ENCODE assay signal across 9 cellular contexts in genomic region chr3:46935989-46936620, GRCh38. TPM values are rescaled to one million over a fixed set of nuclear protein-coding genes. Genes with fewer than 3 reads are reported as not detected.
DNase-seq lines count a peak whose midpoint lies in the region; ATAC-seq and TF ChIP-seq lines count a peak whose summit lies in the region.
"Had no signal": no experiment of that assay in that cellular context is flagged by ENCODE, and none has a peak within 500 bp of the region (broad histone marks: within the 10 kb centered on the region; RNA-seq: fewer than 3 reads in every experiment).

No MANE protein-coding gene starts in this region.

- H2BK15ac ChIP-seq in IMR-90 (ENCODE audit: low read depth, low read length), result 0 out of 3 replicates have a peak overlapping the region, but pooled peaks have one; percentile 35

- TF ChIP-seq POLR2A in IMR-90 (IDR thresholded peaks at IDR 0.05; ENCODE audit: low read depth, low read length), result no peak

- peak overlapping the region; percentile 74; the same call in 1 of the 2 replicates for H2AK5ac ChIP-seq in IMR-90 (ENCODE audit: low read depth, low read length)

- 0 out of 2 replicates have a peak overlapping the region, but pooled peaks have one; percentile 6 for H3K56ac ChIP-seq in IMR-90 (ENCODE audit: extremely low read depth, insufficient read depth, low read length)

- peak overlapping the region; percentile 35; the same call in 1 of the 2 replicates for H3K18ac ChIP-seq in IMR-90 (ENCODE audit: low read depth, low read length)

- TF ChIP-seq RAD21 in IMR-90 (IDR thresholded peaks at IDR 0.05; ENCODE audit: low read length), result no peak

- peak overlapping the region; percentile 73 for H2BK20ac ChIP-seq in IMR-90 (ENCODE audit: low read depth, low read length)

- no peaks in the 10 kb centered on the region for H3K9me3 Mint-ChIP-seq in immature natural killer cell
- H3K9me3 Mint-ChIP-seq in stimulated activated memory B cell treated with anti-CD40 and anti-IgM and Interleukin-4, amounts not matched to agents 10 μg/mL and 1 μg/mL and 100 μg/mL, for 72 hours, result no peaks in the 10 kb centered on the region

- H3K23ac ChIP-seq in IMR-90 (ENCODE audit: low read depth, low read length), result peak overlapping the region; percentile 83

- TF ChIP-seq CTCF in IMR-90 (conservative IDR thresholded peaks at IDR 0.05; ENCODE audit: low read depth, low read length), result no peak

- peaks cover 46% of the 10 kb centered on the region for H3K9me1 ChIP-seq in IMR-90 (ENCODE audit: insufficient read depth, low read length)

- peaks cover 44% of the 10 kb centered on the region for H3K4me1 ChIP-seq in IMR-90 (ENCODE audit: control insufficient read depth, insufficient read depth, low read length)

- peak overlapping the region; percentile 13; the same call in 1 of the 2 replicates for H4K5ac ChIP-seq in IMR-90 (ENCODE audit: low read depth, low read length)

- intact Hi-C loops in IMR-90 (cut with micrococcal nuclease), result loop anchor here (2.0 to 10.0 kb wide), 2 partner anchors 41 to 229 kb away; partner anchors contain the start of genes CCDC12 and SETD2

- H3K27me3 ChIP-seq in IMR-90 (ENCODE audit: control insufficient read depth, insufficient read depth, low read length), result no peaks in the 10 kb centered on the region

- H3K36me3 ChIP-seq in IMR-90 (ENCODE audit: control insufficient read depth, insufficient read depth, low read length), result peaks cover 30% of the 10 kb centered on the region

- dilution Hi-C loops in IMR-90 (cut with HindIII; ENCODE audit: low sequenced_read_pairs, unreplicated experiment), result no loop called here

- BruUV-seq in IMR-90 (replicated peaks; lab: Mats Ljungman, UMichigan), result no TSS peak

- no peak overlapping the region; the same call in 1 of the 2 replicates for H3K9ac ChIP-seq in IMR-90 (ENCODE audit: low read depth, low read length)

- peak overlapping the region; percentile 73; the same call in 1 of the 2 replicates for H4K91ac ChIP-seq in IMR-90 (ENCODE audit: insufficient read depth, low read depth, low read length)

- H4K8ac ChIP-seq in IMR-90 (ENCODE audit: low read depth in 2 of 2, low read length in 2 of 2), result peak overlapping the region; percentile 10 to 79; a peak in 2 of 4 replicates

- H2BK120ac ChIP-seq in IMR-90 (ENCODE audit: low read depth, low read length), result peak overlapping the region; percentile 69

- POLR2A ChIA-PET in IMR-90 (lab: Charles Lee; ENCODE audit: unreplicated experiment), result no interaction called here

- 90% methylated on average over 4 of the region's 8 CpGs; no CpG with 5 or more reads in 1 of the 2 experiments for WGBS in IMR-90 (ENCODE audit: extremely low coverage in 2 of 2, insufficient read length in 1 of 2), 2 experiments

- H3K36me3 Mint-ChIP-seq in T-helper 17 cell (ENCODE audit: low read depth) (peaks cover 10% of the 10 kb centered on the region), immature natural killer cell (peaks cover 21 to 36% (median 29%) of the 10 kb centered on the region in 3 donors)
- H3K36me3 Mint-ChIP-seq in stimulated activated memory B cell treated with anti-CD40 and anti-IgM and Interleukin-4, amounts not matched to agents 10 μg/mL and 1 μg/mL and 100 μg/mL, for 72 hours, result peaks cover 49% of the 10 kb centered on the region

- H3K4me3 ChIP-seq in IMR-90 (ENCODE audit: insufficient read depth, low read depth, low read length), result no peak overlapping the region

- H3K14ac ChIP-seq in IMR-90 (replicated peaks; ENCODE audit: low read depth, low read length), result peak overlapping the region; percentile 58

- CTCF ChIA-PET in IMR-90 (lab: Yijun Ruan, JAX), result interaction anchor here (0.6 to 1.9 kb wide), 9 partner anchors 8 to 454 kb away, joined by 3 to 5 read pairs (median 3); no protein-coding TSS in a partner anchor

- ATAC-seq in IMR-90 (ENCODE audit: low read depth) (no peak), T-helper 17 cell (no peak), HG03159 (IDR thresholded peaks at IDR 0.05; ENCODE audit: unreplicated experiment) (no peak)
- ATAC-seq in stimulated activated memory B cell treated with anti-CD40 and anti-IgM and Interleukin-4, amounts not matched to agents 10 μg/mL and 1 μg/mL and 100 μg/mL, for 72 hours, result no peak

- H4K20me1 ChIP-seq in IMR-90 (ENCODE audit: insufficient read depth, low read length), result peaks cover 42% of the 10 kb centered on the region

- H2AK9ac ChIP-seq in IMR-90 (replicated peaks; ENCODE audit: low read depth, low read length, poor library complexity), result peak overlapping the region; percentile 29

- H3K27me3 Mint-ChIP-seq in T-helper 17 cell (no peaks in the 10 kb centered on the region), immature natural killer cell (ENCODE audit: low read depth in 3 of 3) (peaks cover 0 to 13% (median 2%) of the 10 kb centered on the region in 3 donors)
- no peaks in the 10 kb centered on the region for H3K27me3 Mint-ChIP-seq in stimulated activated memory B cell treated with anti-CD40 and anti-IgM and Interleukin-4, amounts not matched to agents 10 μg/mL and 1 μg/mL and 100 μg/mL, for 72 hours

- H3K9me3 ChIP-seq in IMR-90 (ENCODE audit: control insufficient read depth, insufficient read depth, low read length) (no peaks in the 10 kb centered on the region), T-helper 17 cell (ENCODE audit: control insufficient read depth, low read length, poor library complexity, severe bottlenecking) (no peaks in the 10 kb centered on the region)

- in situ Hi-C loops in IMR-90 (cut with MboI; ENCODE audit: low sequenced_read_pairs), result no loop called here

- DNase-seq in IMR-90, result no peak
- no peak for DNase-seq in T-helper 17 cell
- no peak for DNase-seq in immature natural killer cell
- no peak for DNase-seq in NCI-H345 treated with DMSO at 0.1 percent for 48 hours (lab: John Stamatoyannopoulos, UW; ENCODE audit: unreplicated experiment)
- no peak for DNase-seq in NCI-H2227 treated with DMSO at 0.1 percent for 48 hours (lab: John Stamatoyannopoulos, UW)
- no peak for DNase-seq in NCI-H510A treated with DMSO at 0.1 percent for 48 hours (lab: John Stamatoyannopoulos, UW)

- H2BK5ac ChIP-seq in IMR-90 (ENCODE audit: low read depth, low read length, poor library complexity, severe bottlenecking), result peak overlapping the region; percentile 83

- H3K4me1 Mint-ChIP-seq in T-helper 17 cell, result peaks cover 55% of the 10 kb centered on the region
- H3K4me1 Mint-ChIP-seq in immature natural killer cell, result peaks cover 75 to 87% of the 10 kb centered on the region in 2 donors
- peaks cover 92% of the 10 kb centered on the region for H3K4me1 Mint-ChIP-seq in stimulated activated memory B cell treated with anti-CD40 and anti-IgM and Interleukin-4, amounts not matched to agents 10 μg/mL and 1 μg/mL and 100 μg/mL, for 72 hours

- no peak overlapping the region for H3K4me2 ChIP-seq in IMR-90 (ENCODE audit: low read depth, low read length)

- H2AFZ ChIP-seq in IMR-90 (replicated peaks; ENCODE audit: low read length, poor library complexity), result no peak overlapping the region

- H3K4ac ChIP-seq in IMR-90 (ENCODE audit: low read depth, low read length), result peak overlapping the region; percentile 71

- H3K4me3 Mint-ChIP-seq in T-helper 17 cell, result peak overlapping the region; percentile 50
- no peak overlapping the region for H3K4me3 Mint-ChIP-seq in immature natural killer cell
- H3K4me3 Mint-ChIP-seq in stimulated activated memory B cell treated with anti-CD40 and anti-IgM and Interleukin-4, amounts not matched to agents 10 μg/mL and 1 μg/mL and 100 μg/mL, for 72 hours, result no peak overlapping the region

- no peak overlapping the region for H3K27ac Mint-ChIP-seq in T-helper 17 cell
- peak overlapping the region; percentile 50 to 79 (median 66) for H3K27ac Mint-ChIP-seq in immature natural killer cell
- H3K27ac Mint-ChIP-seq in stimulated activated memory B cell treated with anti-CD40 and anti-IgM and Interleukin-4, amounts not matched to agents 10 μg/mL and 1 μg/mL and 100 μg/mL, for 72 hours, result peak overlapping the region; percentile 86

- peak overlapping the region; percentile 77 for H3K27ac ChIP-seq in IMR-90 (ENCODE audit: insufficient read depth, low read length)
- H3K27ac ChIP-seq: WERI-Rb-1 had no signal

- peaks cover 37 to 90% of the 10 kb centered on the region in 2 experiments for H3K79me1 ChIP-seq in IMR-90 (ENCODE audit: low read depth in 1 of 2, low read length in 2 of 2)

TF ChIP-seq in IMR-90, 13 proteins besides CTCF, POLR2A, EP300 and RAD21:
- TF ChIP-seq BHLHE40 (IDR thresholded peaks at IDR 0.05; ENCODE audit: low read depth, low read length) (no peak), MAZ (IDR thresholded peaks at IDR 0.05; ENCODE audit: borderline replicate concordance, low read depth, low read length) (no peak), RCOR1 (IDR thresholded peaks at IDR 0.05; ENCODE audit: insufficient replicate concordance, low read length) (no peak), CHD1 (IDR thresholded peaks at IDR 0.05; ENCODE audit: low read depth, low read length) (no peak)

RNA-seq across cellular contexts. Expression of gene CCDC12, which starts 40.4 kb away (rescaled TPM):
- total RNA-seq in IMR-90 (2012; rRNA removed), result 15.2 and 21.7 TPM in 2 replicates
- polyA plus RNA-seq in IMR-90 (2012; rRNA removed), result 35.1 and 41.7 TPM in 2 replicates
- polyA plus RNA-seq in IMR-90 (2012; cell fraction: cytosol; rRNA removed), result 43.9 and 71.8 TPM in 2 replicates
- polyA plus RNA-seq in IMR-90 (2012; cell fraction: nucleus; rRNA removed; ENCODE audit: low replicate concordance), result 52.4 and 55.2 TPM in 2 replicates
- 10 to 100 TPM; 67.6 to 75.8 TPM for total RNA-seq in T-helper 17 cell
- 100 to 1,000 TPM; 114 to 174 (median 129) TPM for polyA plus RNA-seq in immature natural killer cell

RNA-seq across cellular contexts. Expression of gene NBEAL2, which starts 43.4 kb away (rescaled TPM):
- 2.2 TPM in 2 replicates for total RNA-seq in IMR-90 (2012; rRNA removed)
- polyA plus RNA-seq in IMR-90 (2012; rRNA removed), result 11.7 and 12.5 TPM in 2 replicates
- 5.6 and 8.2 TPM in 2 replicates for polyA plus RNA-seq in IMR-90 (2012; cell fraction: cytosol; rRNA removed)
- polyA plus RNA-seq in IMR-90 (2012; cell fraction: nucleus; rRNA removed; ENCODE audit: low replicate concordance), result 80.3 and 267 TPM in 2 replicates
- 100 to 1,000 TPM; 285 to 303 TPM for total RNA-seq in T-helper 17 cell
- 10 to 100 TPM in 1 of 3 donors, 1 to 10 TPM in 2; 7.9 to 28.4 (median 9.9) TPM for polyA plus RNA-seq in immature natural killer cell

RNA-seq across cellular contexts. Expression of gene PTH1R, which starts 58.6 kb away (rescaled TPM):
- under 0.01 and 0.18 TPM in 2 replicates for total RNA-seq in IMR-90 (2012; rRNA removed)
- polyA plus RNA-seq in IMR-90 (2012; rRNA removed), result 0.15 and 0.56 TPM in 2 replicates
- polyA plus RNA-seq in IMR-90 (2012; cell fraction: cytosol; rRNA removed), result 0.24 and 0.28 TPM in 2 replicates
- 0.23 and 0.77 TPM in 2 replicates for polyA plus RNA-seq in IMR-90 (2012; cell fraction: nucleus; rRNA removed; ENCODE audit: low replicate concordance)
- total RNA-seq in T-helper 17 cell, result not detected
- polyA plus RNA-seq in immature natural killer cell, result not detected

Comparison
In these comparisons a context has a peak if more than half of its experiments do, and no peak if none do; other contexts are left out.
1. RNA of gene NBEAL2, which starts 43.4 kb away (total RNA-seq): 285 to 303 TPM in T-helper 17 cell; 2.2 TPM in IMR-90; every median in the first group is over 10 times any median in the second.